ENCODE assay signal across 9 cellular contexts in genomic region chr11:118156531-118157185, GRCh38. TPM values are rescaled to one million over a fixed set of nuclear protein-coding genes. Genes with fewer than 3 reads are reported as not detected.
A peak's percentile ranks its signal among the peaks of the same experiment; 100 is the strongest.
DNase-seq lines count a peak whose midpoint lies in the region; ATAC-seq and TF ChIP-seq lines count a peak whose summit lies in the region.
"Had no signal": no experiment of that assay in that cellular context is flagged by ENCODE, and none has a peak within 500 bp of the region (broad histone marks: within the 10 kb centered on the region; RNA-seq: fewer than 3 reads in every experiment).

No MANE protein-coding gene starts in this region.

- H3K27ac ChIP-seq in HCT116 (ENCODE audit: low read depth, low read length) (no peak overlapping the region), GM23248 (no peak overlapping the region)
- H3K27ac ChIP-seq: KMS-11 had no signal

- no peaks in the 10 kb centered on the region for H3K79me2 ChIP-seq in HCT116 (ENCODE audit: insufficient read depth, low read length)
- no peaks in the 10 kb centered on the region for H3K79me2 ChIP-seq in GM23248 (ENCODE audit: insufficient read depth)

- H4K20me1 ChIP-seq in HCT116 (ENCODE audit: insufficient read depth) (no peaks in the 10 kb centered on the region), GM23248 (ENCODE audit: insufficient read depth) (no peaks in the 10 kb centered on the region)

- H3K27me3 Mint-ChIP-seq in chondrocyte (ENCODE audit: low read depth) = peaks cover 63% of the 10 kb centered on the region

- in situ Hi-C loops in GM23248 (cut with MboI) = no loop called here

- ATAC-seq in HCT116 (peak; percentile 84), GM18907 (IDR thresholded peaks at IDR 0.05; ENCODE audit: unreplicated experiment) (no peak)

- H2AFZ ChIP-seq in HCT116 (ENCODE audit: low read depth, low read length, poor library complexity, severe bottlenecking) (peak overlapping the region; percentile 55), GM23248 (no peak overlapping the region)

- H3K9me3 Mint-ChIP-seq in chondrocyte (ENCODE audit: low read depth) = no peaks in the 10 kb centered on the region

- no peak for TF ChIP-seq RAD21 in HCT116 (IDR thresholded peaks at IDR 0.05; ENCODE audit: low read depth)

- no peaks in the 10 kb centered on the region for H3F3A ChIP-seq in GM23248 (ENCODE audit: insufficient read depth)

- H3K36me3 ChIP-seq in HCT116 (ENCODE audit: control insufficient read depth in 1 of 2, insufficient read depth in 2 of 2, low read length in 2 of 2) (no peaks in the 10 kb centered on the region), GM23248 (ENCODE audit: low read depth) (no peaks in the 10 kb centered on the region)

- peak overlapping the region; percentile 64 for H3K4me2 ChIP-seq in HCT116 (ENCODE audit: low read length)
- H3K4me2 ChIP-seq in GM23248 (ENCODE audit: unreplicated experiment) = no peak overlapping the region
- H3K4me2 ChIP-seq: KMS-11 had no signal

- H3K4me1 ChIP-seq in HCT116 (ENCODE audit: control insufficient read depth in 1 of 2, insufficient read depth in 2 of 2, low read length in 2 of 2) (peaks cover 10 to 24% of the 10 kb centered on the region in 2 experiments; a peak in 3 of 4 replicates), GM23248 (ENCODE audit: insufficient read depth) (no peaks in the 10 kb centered on the region)

- RAD21 ChIA-PET in HCT116 (lab: Charles Lee; ENCODE audit: low non-redundant PET in 1 of 2, low total read pairs in 2 of 2, uncharacterized antibody in 2 of 2, unreplicated experiment in 2 of 2) = interaction anchor here (1.0 to 1.3 kb wide), 2 partner anchors 15 kb away, joined by 3 to 4 read pairs; no protein-coding TSS in a partner anchor

- TF ChIP-seq CTCF in HCT116 (IDR thresholded peaks at IDR 0.05 in 2 of 3, conservative IDR thresholded peaks at IDR 0.05 in 1 of 3; ENCODE audit: borderline replicate concordance in 1 of 3, insufficient read depth in 1 of 3, low read depth in 2 of 3, low read length in 2 of 3) (no peak; a peak in 1 of 6 replicates), chondrocyte (IDR thresholded peaks at IDR 0.05) (no peak)

- POLR2A ChIA-PET in HCT116 (lab: Charles Lee) = interaction anchor here (0.5 to 1.7 kb wide), 4 partner anchors 9 to 455 kb away, joined by 3 to 4 read pairs (median 4); no protein-coding TSS in a partner anchor

- H3K4me1 Mint-ChIP-seq in chondrocyte (ENCODE audit: low read depth) = peaks cover 4% of the 10 kb centered on the region

- H3K27ac Mint-ChIP-seq in chondrocyte (ENCODE audit: unreplicated experiment) = no peak overlapping the region

- peaks cover 1% of the 10 kb centered on the region for H3K36me3 Mint-ChIP-seq in chondrocyte (ENCODE audit: low read depth)

- intact Hi-C loops in HCT116 (cut with micrococcal nuclease) = loop anchor here (10.0 kb wide), 1 partner anchor 538 kb away; no protein-coding TSS in a partner anchor

- TF ChIP-seq POLR2A in HCT116 (IDR thresholded peaks at IDR 0.05; ENCODE audit: borderline replicate concordance, extremely low read depth, insufficient read depth, insufficient read length) = no peak

- no peak overlapping the region for H3K4me3 Mint-ChIP-seq in chondrocyte (ENCODE audit: unreplicated experiment)

- peak overlapping the region; percentile 8 to 9; a peak in 2 of 4 replicates for H3K4me3 ChIP-seq in HCT116 (replicated peaks in 1 of 2; ENCODE audit: low read depth in 1 of 2, low read length in 2 of 2)
- no peak overlapping the region for H3K4me3 ChIP-seq in GM23248

- no TSS peak for BruUV-seq in HCT116 (replicated peaks; lab: Mats Ljungman, UMichigan)

- DNase-seq in COR-L47 (lab: John Stamatoyannopoulos, UW) = peak; percentile 62
- no peak for DNase-seq in HCT116 (ENCODE audit: low read depth, low spot score)
- DNase-seq in activated CD4-positive, alpha-beta T cell treated with anti-CD3 and anti-CD28 coated beads, Interleukin-2, amount 50 U/mL, for 1 hour = peak; percentile 12
- DNase-seq in kidney tubule cell (ENCODE audit: low spot score) = peak; percentile 9
- DNase-seq in chondrocyte (ENCODE audit: low spot score) = no peak
- DNase-seq in GM23248 = no peak

- H3K27me3 ChIP-seq in HCT116 (ENCODE audit: insufficient read depth, low read length) (no peaks in the 10 kb centered on the region), GM23248 (replicated peaks; ENCODE audit: insufficient read depth) (peaks cover 67% of the 10 kb centered on the region)

- H3K9me3 ChIP-seq in HCT116 (ENCODE audit: control insufficient read depth in 1 of 2, insufficient read depth in 1 of 2, low read depth in 1 of 2, low read length in 2 of 2) (no peaks in the 10 kb centered on the region), GM23248 (ENCODE audit: low read depth) (no peaks in the 10 kb centered on the region)

- 0 out of 2 replicates have a peak overlapping the region, but pooled peaks have one; percentile 9 for H3K9ac ChIP-seq in HCT116 (ENCODE audit: low read length)
- no peak overlapping the region for H3K9ac ChIP-seq in GM23248
- H3K9ac ChIP-seq: KMS-11 had no signal

- CTCF ChIA-PET in HCT116 (lab: Charles Lee) = interaction anchor here (0.8 to 2.3 kb wide), 6 partner anchors 10 to 139 kb away, joined by 3 to 14 read pairs (median 3); no protein-coding TSS in a partner anchor

- H3K9me2 ChIP-seq in HCT116 (ENCODE audit: insufficient read depth) (no peaks in the 10 kb centered on the region), GM23248 (ENCODE audit: insufficient read depth) (no peaks in the 10 kb centered on the region)

- 8% methylated on average over 17 to 21 of the region's 21 CpGs for WGBS in GM23248 (ENCODE audit: low coverage in 1 of 2, low lambda C conversion rate in 2 of 2, missing lambda C conversion rate in 2 of 2), 2 experiments

TF ChIP-seq in HCT116, 20 proteins besides CTCF, POLR2A, EP300 and RAD21:
- no peak for TF ChIP-seq ZNF274 (IDR thresholded peaks at IDR 0.05; ENCODE audit: low read depth, low read length)
- TF ChIP-seq SIN3A (IDR thresholded peaks at IDR 0.05; ENCODE audit: low read depth) = no peak
- peak; percentile 65 for TF ChIP-seq POLR2AphosphoS5 (IDR thresholded peaks at IDR 0.05; ENCODE audit: low read depth, low read length)
- TF ChIP-seq ZBTB33 (IDR thresholded peaks at IDR 0.05; ENCODE audit: extremely low read depth, insufficient replicate concordance, low read length) = no peak
- no peak for TF ChIP-seq ELF1 (IDR thresholded peaks at IDR 0.05; ENCODE audit: borderline replicate concordance, low read depth)

RNA-seq across cellular contexts. Expression of gene SCN4B, which starts 4.0 kb away (rescaled TPM):
- total RNA-seq in HCT116 (2021; ENCODE audit: unreplicated experiment) (0.32 TPM), chondrocyte (0.28 to 0.42 TPM in 2 of 3 replicates, not detected in the other)
- 0.07 and 0.22 TPM in 2 replicates for polyA plus RNA-seq in HCT116 (2012)
- not detected in 2 replicates for total RNA-seq in GM23248 (2014; rRNA removed; shearing (Covaris generic))
- polyA plus RNA-seq in GM23248 (2016; fragmentation: Nextera tagmentation; extraction: Ambion mirVana) = not detected in 2 replicates

RNA-seq across cellular contexts. Expression of gene SCN2B, which starts 19.8 kb away (rescaled TPM):
- total RNA-seq in HCT116 (2021; ENCODE audit: unreplicated experiment) (not detected), chondrocyte (0.12 to 0.24 TPM (median 0.13 TPM) in 3 replicates)
- 0.01 TPM in 1 of 2 replicates, not detected in the other for polyA plus RNA-seq in HCT116 (2012)
- not detected in 2 replicates for total RNA-seq in GM23248 (2014; rRNA removed; shearing (Covaris generic))
- not detected in 2 replicates for polyA plus RNA-seq in GM23248 (2016; fragmentation: Nextera tagmentation; extraction: Ambion mirVana)
- total RNA-seq: mesenteric fat pad had no signal

Comparison
In these comparisons a context has a peak if more than half of its experiments do, and no peak if none do; other contexts are left out.
1. DNase-seq: peak in COR-L47 (single experiment), activated CD4-positive, alpha-beta T cell treated with anti-CD3 and anti-CD28 coated beads, Interleukin-2, amount 50 U/mL, for 1 hour (single experiment) and kidney tubule cell (single experiment); none in HCT116 (single experiment), chondrocyte (single experiment) and GM23248 (single experiment).